Comparison of ENCODE assay signal across 10 cellular contexts in genomic region chr6:30600576-30600975, GRCh38. TPM values are rescaled to one million over a fixed set of nuclear protein-coding genes. Genes with fewer than 3 reads are reported as not detected.
A peak's percentile ranks its signal among the peaks of the same experiment; 100 is the strongest.
DNase-seq lines count a peak whose midpoint lies in the region; ATAC-seq, FAIRE-seq and TF ChIP-seq lines count a peak whose summit lies in the region.
"Had no signal": no experiment of that assay in that cellular context is flagged by ENCODE, and none has a peak within 500 bp of the region (broad histone marks: within the 10 kb centered on the region; RNA-seq: fewer than 3 reads in every experiment).

No MANE protein-coding gene starts in this region.

- peak overlapping the region; percentile 94 for H3K27ac ChIP-seq in KOPT-K1 (ENCODE audit: low read depth, low read length, poor library complexity, severe bottlenecking)
- H3K27ac ChIP-seq in kidney (ENCODE audit: low read depth in 2 of 2, low read length in 2 of 2): no peak overlapping the region

- no peak for TF ChIP-seq CTCF in kidney (IDR thresholded peaks at IDR 0.05; ENCODE audit: borderline replicate concordance, extremely low read depth, insufficient read depth)

- DNase-seq in GM12891 (ENCODE audit: insufficient read length, low spot score) (no peak), kidney (peak; percentile 77), NCI-H1048 (lab: John Stamatoyannopoulos, UW) (no peak)
- DNase-seq: activated effector memory CD4-positive, alpha-beta T cell treated with Interleukin-2 at 50 U/mL for 16 hours; dermis blood vessel endothelial cell; EL; HCEC 1CT had no signal

- no peak for FAIRE-seq in GM12891 (lab: Jason Lieb, UNC)
- no peak for FAIRE-seq in kidney (lab: Jason Lieb, UNC)

- intact Hi-C loops in kidney (cut with DNase I): no loop called here

- peaks cover 91% of the 10 kb centered on the region for H3K36me3 ChIP-seq in KOPT-K1 (ENCODE audit: insufficient read depth, low read length)
- H3K36me3 ChIP-seq in kidney (ENCODE audit: control insufficient read depth in 1 of 2, insufficient read depth in 2 of 2, low read length in 2 of 2): peaks cover 44 to 45% of the 10 kb centered on the region in 2 donors

- H3K9ac ChIP-seq in kidney (ENCODE audit: low read length in 2 of 2): no peak overlapping the region

- H3K9me3 ChIP-seq in KOPT-K1 (ENCODE audit: insufficient read depth, low read length, poor library complexity, severe bottlenecking): no peaks in the 10 kb centered on the region
- no peaks in the 10 kb centered on the region for H3K9me3 ChIP-seq in kidney (ENCODE audit: control insufficient read depth in 1 of 2, low read length in 2 of 2)

- no peaks in the 10 kb centered on the region for H3K4me1 ChIP-seq in kidney (ENCODE audit: control insufficient read depth in 1 of 2, insufficient read depth in 1 of 2, low read depth in 1 of 2, low read length in 2 of 2)

- TF ChIP-seq POLR2A in GM12891 (IDR thresholded peaks at IDR 0.05; ENCODE audit: low read depth, low read length): no peak

- no peak for ATAC-seq in HG02642 (IDR thresholded peaks at IDR 0.05; ENCODE audit: poor library complexity, unreplicated experiment)

- H3K4me3 ChIP-seq in kidney (ENCODE audit: low read length in 2 of 2): no peak overlapping the region
- H3K4me3 ChIP-seq: skin epidermis had no signal

TF ChIP-seq in GM12891, 5 proteins besides CTCF, POLR2A, EP300 and RAD21:
- TF ChIP-seq SPI1 (IDR thresholded peaks at IDR 0.05; ENCODE audit: low read depth, low read length) (no peak), POLR2AphosphoS5 (IDR thresholded peaks at IDR 0.05; ENCODE audit: low read depth, low read length) (peak; percentile 22; the same call in 1 of the 2 replicates)

RNA-seq across cellular contexts. Expression of gene PPP1R10, which starts 16.5 kb away (rescaled TPM):
- 10.6 TPM for polyA plus RNA-seq in GM12891 (2012; ENCODE audit: low read depth, missing spikeins)
- total RNA-seq in kidney: 65.0 TPM
- 19.7 TPM for polyA plus RNA-seq in kidney (ENCODE audit: insufficient read depth, low read depth, low replicate concordance)

RNA-seq across cellular contexts. Expression of gene MRPS18B, which starts 17.1 kb away (rescaled TPM):
- polyA plus RNA-seq in GM12891 (2012; ENCODE audit: low read depth, missing spikeins): 94.9 TPM
- total RNA-seq in kidney: 62.1 TPM
- 135 TPM for polyA plus RNA-seq in kidney (ENCODE audit: insufficient read depth, low read depth, low replicate concordance)

RNA-seq across cellular contexts. Expression of gene ATAT1, which starts 26.1 kb away (rescaled TPM):
- polyA plus RNA-seq in GM12891 (2012; ENCODE audit: low read depth, missing spikeins): 10.0 TPM
- total RNA-seq in kidney: 10.4 TPM
- polyA plus RNA-seq in kidney (ENCODE audit: insufficient read depth, low read depth, low replicate concordance): 12.4 TPM

RNA-seq across cellular contexts. Expression of gene ABCF1, which starts 29.3 kb away (rescaled TPM):
- polyA plus RNA-seq in GM12891 (2012; ENCODE audit: low read depth, missing spikeins): 48.8 TPM
- total RNA-seq in kidney: 47.2 TPM
- polyA plus RNA-seq in kidney (ENCODE audit: insufficient read depth, low read depth, low replicate concordance): 32.9 TPM

RNA-seq across cellular contexts. Expression of gene PRR3, which starts 43.5 kb away (rescaled TPM):
- 12.4 TPM for polyA plus RNA-seq in GM12891 (2012; ENCODE audit: low read depth, missing spikeins)
- 9.3 TPM for total RNA-seq in kidney
- polyA plus RNA-seq in kidney (ENCODE audit: insufficient read depth, low read depth, low replicate concordance): 7.9 TPM
